In the genomic region with DNA sequence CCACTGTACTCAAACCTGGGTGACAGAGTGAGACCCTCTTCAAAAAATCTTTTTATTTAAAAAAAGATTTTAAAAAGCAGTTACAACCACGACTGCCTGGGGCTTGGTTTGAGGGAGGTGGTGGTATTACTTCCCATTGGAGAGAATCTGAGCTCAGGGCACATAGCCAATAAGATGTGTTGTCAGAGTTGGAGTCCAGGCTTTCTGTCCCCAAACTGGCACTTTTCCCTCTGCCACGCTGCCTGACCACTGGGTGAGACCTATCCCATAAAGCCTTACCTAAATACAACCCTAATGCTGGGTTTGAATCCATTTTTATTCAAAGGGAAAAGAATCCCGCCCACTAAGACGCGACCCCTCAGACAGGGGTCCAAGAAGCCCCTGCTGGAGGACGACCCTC, we compare ENCODE assay signal across 8 cellular contexts. TPM values are rescaled to one million over a fixed set of nuclear protein-coding genes. Genes with fewer than 3 reads are reported as not detected.
"Had no signal": no experiment of that assay in that cellular context is flagged by ENCODE, and none has a peak within 500 bp of the region (broad histone marks: within the 10 kb centered on the region; RNA-seq: fewer than 3 reads in every experiment).

No MANE protein-coding gene starts in this region.

- H3K4me3 Mint-ChIP-seq: GM23338, H9, IgD-negative memory B cell had no signal

- H2AFZ ChIP-seq: GM23338 had no signal

- H3K9me3 Mint-ChIP-seq: GM23338, H9, IgD-negative memory B cell had no signal

- H3K4me1 Mint-ChIP-seq: GM23338, H9, IgD-negative memory B cell had no signal

- H3K4me3 ChIP-seq: GM23338 had no signal

- H3K27me3 Mint-ChIP-seq: IgD-negative memory B cell had no signal

- H3K4me2 ChIP-seq: GM23338 had no signal

- DNase-seq: H9, HCEC 1CT had no signal

- ATAC-seq: GM23338, HepG2 had no signal

- H3K27ac Mint-ChIP-seq: GM23338 had no signal

- FAIRE-seq: H1, H54, HepG2 had no signal

RNA-seq across cellular contexts. Expression of gene CHADL, which starts 11.5 kb away (rescaled TPM):
- total RNA-seq: HT1080 had no signal
- polyA plus RNA-seq: GM23338 had no signal
